ENCODE assay signal across 7 cellular contexts in the genomic region with DNA sequence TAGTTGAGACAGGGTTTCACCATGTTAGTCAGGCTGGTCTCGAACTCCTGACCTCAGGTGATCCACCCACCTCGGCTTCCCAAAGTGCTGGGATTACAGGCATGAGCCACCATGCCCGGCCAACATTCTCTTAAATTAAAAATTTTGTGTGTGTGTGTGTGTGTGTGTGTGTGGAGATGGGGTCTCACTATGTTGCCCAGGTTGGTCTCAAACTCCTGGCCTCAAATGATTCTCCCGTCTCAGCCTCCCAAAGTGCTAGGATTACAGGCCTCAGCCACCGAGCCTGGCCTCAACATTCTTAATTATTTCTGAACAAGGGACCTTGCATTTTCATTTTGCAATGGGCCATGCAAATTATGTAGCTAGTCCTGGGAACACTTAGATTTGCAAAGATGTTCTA. TPM values are rescaled to one million over a fixed set of nuclear protein-coding genes. Genes with fewer than 3 reads are reported as not detected.
"Had no signal": no experiment of that assay in that cellular context is flagged by ENCODE, and none has a peak within 500 bp of the region (broad histone marks: within the 10 kb centered on the region; RNA-seq: fewer than 3 reads in every experiment).

No MANE protein-coding gene starts in this region.

RNA-seq across cellular contexts. Expression of gene FBXO17, which starts 9.4 kb away (rescaled TPM):
- total RNA-seq: OCI-LY7, PC-3 had no signal

RNA-seq across cellular contexts. Expression of gene CCER2, which starts 54.2 kb away (rescaled TPM):
- total RNA-seq: Right ventricle myocardium inferior, Right ventricle myocardium superior, RPMI7951, SJSA1, SK-MEL-5 had no signal
